Comparison of ENCODE assay signal across 8 cellular contexts in genomic region chr9:112097712-112098688, GRCh38.
DNase-seq lines count a peak whose midpoint lies in the region; ATAC-seq and TF ChIP-seq lines count a peak whose summit lies in the region.

No MANE protein-coding gene starts in this region.

- H3K79me2 ChIP-seq in DND-41 (ENCODE audit: insufficient read depth, low read length): no peaks in the 10 kb centered on the region

- H2AFZ ChIP-seq in DND-41 (ENCODE audit: low read depth, low read length): peak overlapping the region; percentile 54; the same call in 1 of the 2 replicates

- ATAC-seq in DND-41 (ENCODE audit: insufficient read depth, low read depth): peak; percentile 97
- peak; percentile 81 for ATAC-seq in HG03432 (IDR thresholded peaks at IDR 0.05; ENCODE audit: unreplicated experiment)
- no peak for ATAC-seq in HG03378 (IDR thresholded peaks at IDR 0.05; ENCODE audit: unreplicated experiment)

- no peaks in the 10 kb centered on the region for H4K20me1 ChIP-seq in DND-41 (ENCODE audit: insufficient read depth, low read length)

- H3K27me3 ChIP-seq in DND-41 (ENCODE audit: insufficient read depth, low read length, poor library complexity): no peaks in the 10 kb centered on the region
- H3K27me3 ChIP-seq in dorsolateral prefrontal cortex: no peaks in the 10 kb centered on the region

- intact Hi-C loops in dorsolateral prefrontal cortex (cut with DNase I): loop anchor here (5.0 to 10.0 kb wide), 2 partner anchors 234 to 617 kb away; partner anchors contain the start of genes INIP (in 2 of the 2) and PTBP3 (in 1 of the 2)

- no peak overlapping the region for H3K9ac ChIP-seq in DND-41 (ENCODE audit: low read depth, low read length)

- H3K4me3 ChIP-seq in DND-41 (ENCODE audit: low read depth in 1 of 2, low read length in 2 of 2) (no peak overlapping the region), dorsolateral prefrontal cortex (no peak overlapping the region)

- H3K4me1 ChIP-seq in DND-41 (ENCODE audit: insufficient read depth, low read length): no peaks in the 10 kb centered on the region

- H3K27ac ChIP-seq in DND-41 (ENCODE audit: low read length): no peak overlapping the region
- no peak overlapping the region for H3K27ac ChIP-seq in dorsolateral prefrontal cortex

- H3K36me3 ChIP-seq in DND-41 (ENCODE audit: insufficient read depth, low read length): no peaks in the 10 kb centered on the region

- H3K4me2 ChIP-seq in DND-41 (ENCODE audit: insufficient read depth, low read length): no peak overlapping the region

- no peaks in the 10 kb centered on the region for H3K9me3 ChIP-seq in DND-41 (ENCODE audit: insufficient read depth, low read length, severe bottlenecking)

- DNase-seq in DND-41: peak; percentile 74
- peak; percentile 5 to 56 for DNase-seq in NCI-H526 (lab: John Stamatoyannopoulos, UW)
- DNase-seq in activated CD4-positive, alpha-beta T cell treated with anti-CD3 and anti-CD28 coated beads, Interleukin-2, amount 50 U/mL, for 4 hours: peak; percentile 50 to 59
- DNase-seq in dorsolateral prefrontal cortex: peak in 6 of 10 donors; percentile 22 to 68 (median 52)
- peak; percentile 74 to 78 for DNase-seq in lung microvascular endothelial cell (ENCODE audit: low read depth in 2 of 2)
- DNase-seq in stimulated activated CD8-positive, alpha-beta memory T cell treated with anti-CD3 and anti-CD28 coated beads, Interleukin-2, amount 100 ng/mL, for 1 hour (ENCODE audit: low read depth in 2 of 2): peak; percentile 23 to 38

- TF ChIP-seq CTCF in DND-41 (IDR thresholded peaks at IDR 0.05; ENCODE audit: borderline replicate concordance, extremely low read depth, low read length, poor library complexity, severe bottlenecking) (peak; percentile 92), dorsolateral prefrontal cortex (IDR thresholded peaks at IDR 0.05 in 54 of 56, conservative IDR thresholded peaks at IDR 0.05 in 2 of 56; ENCODE audit: low read depth in 1 of 56, partially characterized antibody in 56 of 56) (peak; percentile 80 to 94 (median 88))
